9 cellular contexts compared by ENCODE assay signal in the genomic region with DNA sequence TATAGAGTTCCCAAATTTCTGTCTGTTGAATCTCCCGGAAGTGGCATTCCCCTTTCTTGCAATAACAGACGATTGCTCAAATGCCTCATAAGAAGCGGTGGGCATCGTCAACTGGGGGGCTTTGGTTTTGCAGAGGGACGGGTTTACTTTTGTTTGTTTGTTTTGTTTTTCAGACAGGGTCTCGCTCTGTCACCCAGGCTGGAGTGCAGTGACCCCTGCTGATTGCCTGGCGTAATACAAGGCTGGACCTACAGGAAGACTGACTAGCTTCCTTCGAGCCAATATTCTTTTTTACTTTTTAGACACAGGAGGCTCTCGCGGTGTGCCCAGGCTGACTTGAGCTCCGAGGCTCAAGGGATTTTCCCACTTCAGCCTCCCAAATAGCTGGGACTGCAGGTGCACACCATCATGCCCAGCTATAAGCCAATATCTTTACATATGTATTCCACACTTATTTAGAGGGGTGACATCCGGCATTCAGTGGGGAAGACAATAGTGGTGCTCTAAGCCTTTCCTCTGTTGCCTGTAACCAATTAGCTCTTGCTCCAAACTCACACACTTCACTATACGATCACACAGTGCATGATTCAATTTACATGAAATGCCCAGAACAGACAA. TPM values are rescaled to one million over a fixed set of nuclear protein-coding genes. Genes with fewer than 3 reads are reported as not detected.
DNase-seq lines count a peak whose midpoint lies in the region; ATAC-seq and TF ChIP-seq lines count a peak whose summit lies in the region.
"Had no signal": no experiment of that assay in that cellular context is flagged by ENCODE, and none has a peak within 500 bp of the region (broad histone marks: within the 10 kb centered on the region; RNA-seq: fewer than 3 reads in every experiment).

No MANE protein-coding gene starts in this region.

- peak; percentile 49 for DNase-seq in Calu3
- peak; percentile 31 for DNase-seq in GM19240 (ENCODE audit: insufficient read length, low spot score)
- peak in 17 of 34 experiments; percentile 3 to 36 (median 22) for DNase-seq in T-cell
- DNase-seq in neural crest cell (ENCODE audit: low read depth, low spot score), result peak; percentile 59
- DNase-seq in HK-2 (ENCODE audit: unreplicated experiment), result no peak
- no peak for DNase-seq in ovary

- H3K27me3 Mint-ChIP-seq in Calu3 (ENCODE audit: unreplicated experiment) (no peaks in the 10 kb centered on the region), T-cell (peaks cover 29 to 39% of the 10 kb centered on the region in 2 donors), neural crest cell (ENCODE audit: low read depth) (no peaks in the 10 kb centered on the region)
- peaks cover 13% of the 10 kb centered on the region for H3K27me3 Mint-ChIP-seq in dendritic cell treated with granulocyte-macrophage colony-stimulating factor and Interleukin-4, amounts not matched to agents 40 ng/mL and 50 ng/mL, for 4 days

- CTCF ChIA-PET in Calu3 (lab: Charles Lee), result interaction anchor here (1.0 to 1.8 kb wide), 2 partner anchors 32 to 60 kb away, joined by 4 read pairs; no protein-coding TSS in a partner anchor
- CTCF ChIA-PET in T-cell (lab: Charles Lee), result interaction anchor here in 1 of 2 donors (1.0 to 1.6 kb wide), 4 partner anchors 7 to 575 kb away, joined by 3 to 5 read pairs (median 4); no protein-coding TSS in a partner anchor

- H3K4me3 ChIP-seq in ovary, result no peak overlapping the region

- BruUV-seq in Calu3 (replicated peaks; lab: Mats Ljungman, UMichigan), result no TSS peak

- no peak for TF ChIP-seq CTCF in Calu3 (IDR thresholded peaks at IDR 0.05; ENCODE audit: unreplicated experiment)
- peak; percentile 61 for TF ChIP-seq CTCF in neural crest cell (conservative IDR thresholded peaks at IDR 0.05)
- no peak for TF ChIP-seq CTCF in ovary (IDR thresholded peaks at IDR 0.05)

- H3K4me1 ChIP-seq in ovary (ENCODE audit: insufficient read depth), result peaks cover 9% of the 10 kb centered on the region

- no peaks in the 10 kb centered on the region for H3K36me3 ChIP-seq in ovary

- H3K4me3 Mint-ChIP-seq in Calu3 (ENCODE audit: low read depth, unreplicated experiment) (no peak overlapping the region), T-cell (no peak overlapping the region), neural crest cell (no peak overlapping the region)
- peak overlapping the region; percentile 59 for H3K4me3 Mint-ChIP-seq in dendritic cell treated with granulocyte-macrophage colony-stimulating factor and Interleukin-4, amounts not matched to agents 40 ng/mL and 50 ng/mL, for 4 days
- H3K4me3 Mint-ChIP-seq: T-helper 1 cell treated with Interleukin-12 subunit alpha and Interleukin-12 subunit beta and Interleukin-4 antibody, amounts not matched to agents 30 μg/mL and 1 μg/mL, for 36 hours had no signal

- no peak for TF ChIP-seq POLR2A in ovary (IDR thresholded peaks at IDR 0.05)

- WGBS in ovary, 3 donors, result 84 to 85% (median 85%) methylated on average over 13 of the region's 13 CpGs

- no peaks in the 10 kb centered on the region for H3K9me3 Mint-ChIP-seq in Calu3 (ENCODE audit: low read depth, unreplicated experiment)
- H3K9me3 Mint-ChIP-seq in T-cell, result no peaks in the 10 kb centered on the region
- no peaks in the 10 kb centered on the region for H3K9me3 Mint-ChIP-seq in dendritic cell treated with granulocyte-macrophage colony-stimulating factor and Interleukin-4, amounts not matched to agents 40 ng/mL and 50 ng/mL, for 4 days
- no peaks in the 10 kb centered on the region for H3K9me3 Mint-ChIP-seq in neural crest cell
- H3K9me3 Mint-ChIP-seq: T-helper 1 cell treated with Interleukin-12 subunit alpha and Interleukin-12 subunit beta and Interleukin-4 antibody, amounts not matched to agents 30 μg/mL and 1 μg/mL, for 36 hours had no signal

- TF ChIP-seq EP300 in ovary (IDR thresholded peaks at IDR 0.05), result no peak

- no peak overlapping the region for H3K27ac ChIP-seq in ovary

- intact Hi-C loops in Calu3 (cut with micrococcal nuclease; ENCODE audit: unreplicated experiment) (loop anchor here (2.0 to 10.0 kb wide), 2 partner anchors 39 to 215 kb away; a partner anchor contains a TSS), ovary (cut with DNase I) (loop anchor here in 2 of 4 donors (5.0 to 10.0 kb wide), 2 partner anchors 245 to 248 kb away; no protein-coding TSS in a partner anchor)
- intact Hi-C loops in dendritic cell treated with granulocyte-macrophage colony-stimulating factor and Interleukin-4, amounts not matched to agents 40 ng/mL and 50 ng/mL, for 4 days (cut with micrococcal nuclease), result loop anchor here (2.0 to 5.0 kb wide), 2 partner anchors 329 to 407 kb away; no protein-coding TSS in a partner anchor

- POLR2A ChIA-PET in T-cell (lab: Charles Lee), result no interaction called here

- no peaks in the 10 kb centered on the region for H3K27me3 ChIP-seq in ovary

- H3K36me3 Mint-ChIP-seq in Calu3 (ENCODE audit: insufficient read depth, unreplicated experiment), result peaks cover 6% of the 10 kb centered on the region
- no peaks in the 10 kb centered on the region for H3K36me3 Mint-ChIP-seq in T-cell
- H3K36me3 Mint-ChIP-seq in dendritic cell treated with granulocyte-macrophage colony-stimulating factor and Interleukin-4, amounts not matched to agents 40 ng/mL and 50 ng/mL, for 4 days (ENCODE audit: low read depth), result no peaks in the 10 kb centered on the region
- H3K36me3 Mint-ChIP-seq in neural crest cell (ENCODE audit: low read depth), result no peaks in the 10 kb centered on the region

- peak overlapping the region; percentile 36 for H3K27ac Mint-ChIP-seq in Calu3 (ENCODE audit: unreplicated experiment)
- H3K27ac Mint-ChIP-seq in T-cell, result no peak overlapping the region
- no peak overlapping the region for H3K27ac Mint-ChIP-seq in dendritic cell treated with granulocyte-macrophage colony-stimulating factor and Interleukin-4, amounts not matched to agents 40 ng/mL and 50 ng/mL, for 4 days
- no peak overlapping the region for H3K27ac Mint-ChIP-seq in neural crest cell (ENCODE audit: unreplicated experiment)
- H3K27ac Mint-ChIP-seq: T-helper 1 cell treated with Interleukin-12 subunit alpha and Interleukin-12 subunit beta and Interleukin-4 antibody, amounts not matched to agents 30 μg/mL and 1 μg/mL, for 36 hours had no signal

- peak; percentile 75 for ATAC-seq in HG03342 (IDR thresholded peaks at IDR 0.05; ENCODE audit: unreplicated experiment)
- peak in 3 of 4 experiments; percentile 31 to 54 (median 43) for ATAC-seq in T-cell (replicated peaks in 1 of 4)

- H3K4me1 Mint-ChIP-seq in Calu3 (ENCODE audit: low read depth, unreplicated experiment), result peaks cover 44% of the 10 kb centered on the region
- peaks cover 11 to 32% (median 15%) of the 10 kb centered on the region in 3 donors for H3K4me1 Mint-ChIP-seq in T-cell
- H3K4me1 Mint-ChIP-seq in dendritic cell treated with granulocyte-macrophage colony-stimulating factor and Interleukin-4, amounts not matched to agents 40 ng/mL and 50 ng/mL, for 4 days (ENCODE audit: low read depth), result peaks cover 35% of the 10 kb centered on the region
- H3K4me1 Mint-ChIP-seq in neural crest cell, result peaks cover 37% of the 10 kb centered on the region

- H3K9me3 ChIP-seq in ovary, result no peaks in the 10 kb centered on the region

RNA-seq across cellular contexts. Expression of a gene that starts 58.1 kb away (rescaled TPM):
- total RNA-seq in Calu3 (2022) (10.8 and 10.9 TPM in 2 replicates), T-cell (10 to 100 TPM; 27.0 to 37.0 (median 31.9) TPM), neural crest cell (14.4 and 17.0 TPM in 2 replicates), ovary (10 to 100 TPM; 25.2 to 40.3 (median 33.4) TPM)
- polyA plus RNA-seq in ovary, result 10 to 100 TPM; 11.9 to 20.7 TPM

RNA-seq across cellular contexts. Expression of a gene that starts 58.3 kb away (rescaled TPM):
- 26.4 and 30.9 TPM in 2 replicates for total RNA-seq in Calu3 (2022)
- 10 to 100 TPM in 3 of 5 donors, 1 to 10 TPM in 2; 8.8 to 17.0 (median 11.0) TPM for total RNA-seq in T-cell
- total RNA-seq in neural crest cell, result 17.5 and 19.8 TPM in 2 replicates
- total RNA-seq in ovary, result 10 to 100 TPM in 6 of 7 donors, 1 to 10 TPM in 1; 9.6 to 25.0 (median 17.4) TPM
- 10 to 100 TPM; 12.0 to 36.1 TPM for polyA plus RNA-seq in ovary

Comparison
In these comparisons a context has a peak if more than half of its experiments do, and no peak if none do; other contexts are left out.
1. DNase-seq: peak in Calu3 (single experiment), GM19240 (single experiment) and neural crest cell (single experiment); none in HK-2 (single experiment) and ovary (0 of 5).